Comparison of ENCODE assay signal across 33 cellular contexts in the genomic region with DNA sequence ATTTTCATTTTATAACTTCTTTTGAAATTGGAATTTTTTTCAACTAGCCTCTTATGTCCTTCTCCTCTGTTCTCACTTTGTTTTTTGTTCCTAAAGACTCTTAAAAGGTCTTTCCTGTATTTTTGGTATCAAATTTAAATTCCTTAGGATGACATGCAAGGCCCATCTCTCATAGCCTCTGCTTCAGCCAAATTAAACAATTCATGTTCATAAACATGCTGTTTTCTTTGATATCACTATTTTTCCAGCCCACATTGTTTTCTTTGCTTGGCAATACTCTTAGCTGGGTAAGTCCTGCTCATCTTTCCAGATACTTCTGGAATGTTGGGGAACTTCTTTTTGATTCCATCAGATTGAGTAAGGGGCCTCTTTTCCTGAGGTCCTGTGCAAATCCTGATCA. TPM values are rescaled to one million over a fixed set of nuclear protein-coding genes. Genes with fewer than 3 reads are reported as not detected.
"Had no signal": no experiment of that assay in that cellular context is flagged by ENCODE, and none has a peak within 500 bp of the region (broad histone marks: within the 10 kb centered on the region; RNA-seq: fewer than 3 reads in every experiment).

No MANE protein-coding gene starts in this region.

- H3K4me1 Mint-ChIP-seq: activated CD4-positive, alpha-beta T cell treated with anti-CD3 and anti-CD28 coated beads, Interleukin-2, amount 10 ng/mL, durations not matched to agents 24 days and 14 days; activated naive CD8-positive, alpha-beta T cell treated with anti-CD3 and anti-CD28 coated beads, Interleukin-2, amount 50 U/mL, for 24 hours had no signal

- H3K4me3 Mint-ChIP-seq: activated CD4-positive, alpha-beta T cell treated with anti-CD3 and anti-CD28 coated beads, Interleukin-2, amount 10 ng/mL, durations not matched to agents 24 days and 14 days; activated CD8-positive, alpha-beta T cell treated with anti-CD3 and anti-CD28 coated beads for 36 hours; activated naive CD4-positive, alpha-beta T cell treated with anti-CD3 and anti-CD28 coated beads for 36 hours; activated naive CD8-positive, alpha-beta T cell treated with anti-CD3 and anti-CD28 coated beads, Interleukin-2, amount 50 U/mL, for 24 hours; activated T-cell treated with anti-CD3 and anti-CD28 coated beads, Interleukin-2, amount 50 U/mL, for 24 hours; central memory CD8-positive, alpha-beta T cell had no signal

- H3K9me3 ChIP-seq: Peyer's patch, SJSA1 had no signal

- H3K27ac Mint-ChIP-seq: activated CD4-positive, alpha-beta T cell treated with anti-CD3 and anti-CD28 coated beads, Interleukin-2, amount 10 ng/mL, durations not matched to agents 24 days and 14 days; activated CD8-positive, alpha-beta T cell treated with anti-CD3 and anti-CD28 coated beads for 36 hours; activated naive CD4-positive, alpha-beta T cell treated with anti-CD3 and anti-CD28 coated beads for 36 hours; activated naive CD8-positive, alpha-beta T cell treated with anti-CD3 and anti-CD28 coated beads, Interleukin-2, amount 50 U/mL, for 24 hours; activated T-helper 2 cell treated with anti-CD3 and anti-CD28 coated beads, Interferon-gamma antibody, Interleukin-2, Interleukin-4, amounts not matched to agents 10 μg/mL and 5 μg/mL and 100 μg/mL, durations not matched to agents 14 hours and 24 hours and 36 hours had no signal

- H3K27me3 Mint-ChIP-seq: activated CD4-positive, alpha-beta T cell treated with anti-CD3 and anti-CD28 coated beads, Interleukin-2, amount 10 ng/mL, durations not matched to agents 24 days and 14 days; activated CD8-positive, alpha-beta T cell treated with anti-CD3 and anti-CD28 coated beads for 36 hours; activated naive CD8-positive, alpha-beta T cell treated with anti-CD3 and anti-CD28 coated beads, Interleukin-2, amount 50 U/mL, for 24 hours; activated T-cell treated with anti-CD3 and anti-CD28 coated beads, Interleukin-2, amount 50 U/mL, for 24 hours; central memory CD8-positive, alpha-beta T cell had no signal

- ATAC-seq: activated CD8-positive, alpha-beta T cell treated with anti-CD3 and anti-CD28 coated beads for 36 hours; activated naive CD4-positive, alpha-beta T cell treated with anti-CD3 and anti-CD28 coated beads, Interleukin-2, amount 50 U/mL, for 72 hours; activated naive CD8-positive, alpha-beta T cell treated with anti-CD3 and anti-CD28 coated beads, Interleukin-2, amount 50 U/mL, for 24 hours; PC-3 had no signal

- DNase-seq: activated CD4-positive, alpha-beta T cell treated with anti-CD3 and anti-CD28 coated beads, Interleukin-2, amount 10 ng/mL, durations not matched to agents 24 days and 14 days; activated CD4-positive, alpha-beta T cell treated with anti-CD3 and anti-CD28 coated beads, Interleukin-2, amount 50 U/mL, for 4 hours; activated CD8-positive, alpha-beta T cell treated with anti-CD3 and anti-CD28 coated beads for 36 hours; activated gamma-delta T cell; activated naive CD4-positive, alpha-beta T cell treated with anti-CD3 and anti-CD28 coated beads for 36 hours; activated naive CD8-positive, alpha-beta T cell treated with anti-CD3 and anti-CD28 coated beads, Interleukin-2, amount 50 U/mL, for 24 hours; activated T-cell treated with anti-CD3 and anti-CD28 coated beads, Interleukin-2, amount 50 U/mL, for 24 hours; anterior cingulate cortex; brain microvascular endothelial cell; NCI-H1092 treated with DMSO at 0.1 percent for 48 hours; NCI-H1417; NCI-H146; NCI-H187; NCI-H2029 treated with DMSO at 0.1 percent for 48 hours; NCI-H2107; NCI-H345; NCI-H524 treated with DMSO at 0.1 percent for 48 hours; NK-92 treated with Interleukin-12 subunit alpha and Interleukin-12 subunit beta, amount 100 ng/mL, for 24 hours; PC-3; Peyer's patch; RPMI8226; SHP77 treated with DMSO at 0.1 percent for 48 hours; SW 1271; T-helper 1 cell; T1000 had no signal

RNA-seq across cellular contexts. Expression of gene GPR88, which starts 55.8 kb away (rescaled TPM):
- total RNA-seq: activated CD4-positive, alpha-beta T cell treated with anti-CD3 and anti-CD28 coated beads, Interleukin-2, amount 10 ng/mL, durations not matched to agents 24 days and 14 days; activated naive CD4-positive, alpha-beta T cell treated with anti-CD3 and anti-CD28 coated beads for 36 hours; activated naive CD4-positive, alpha-beta T cell treated with anti-CD3 and anti-CD28 coated beads, Interleukin-2, amount 50 U/mL, for 72 hours; activated T-helper 2 cell treated with anti-CD3 and anti-CD28 coated beads, Interferon-gamma antibody, Interleukin-2, Interleukin-4, amounts not matched to agents 10 μg/mL and 5 μg/mL and 100 μg/mL, durations not matched to agents 14 hours and 24 hours and 36 hours; chondrocyte; M059J; NCI-H460; SJSA1; T-helper 2 cell treated with Interferon-gamma antibody and Interleukin-4, amounts not matched to agents 100 ng/mL and 5 ng/mL, for 36 hours had no signal
